ENCODE assay signal across 13 cellular contexts in the genomic region with DNA sequence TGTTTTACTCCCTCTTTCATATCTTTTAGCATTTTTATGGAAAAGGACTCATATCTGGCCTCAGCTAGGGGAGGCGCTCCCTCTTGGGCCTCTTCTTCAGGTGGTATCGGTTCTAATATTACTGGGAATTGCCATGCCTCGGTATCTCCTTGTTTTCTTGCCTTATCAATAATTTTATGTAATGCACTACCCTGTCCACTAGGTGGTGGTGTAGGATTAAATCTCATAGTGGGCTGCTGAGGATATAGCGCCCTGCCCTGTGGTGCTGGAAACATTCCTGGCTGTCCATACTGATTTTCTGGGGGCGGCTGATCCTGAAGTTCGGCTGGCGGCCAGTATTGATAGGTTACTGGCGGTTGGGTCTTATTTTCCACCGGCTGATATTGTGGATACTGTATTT. TPM values are rescaled to one million over a fixed set of nuclear protein-coding genes. Genes with fewer than 3 reads are reported as not detected.
DNase-seq lines count a peak whose midpoint lies in the region; ATAC-seq and TF ChIP-seq lines count a peak whose summit lies in the region.
"Had no signal": no experiment of that assay in that cellular context is flagged by ENCODE, and none has a peak within 500 bp of the region (broad histone marks: within the 10 kb centered on the region; RNA-seq: fewer than 3 reads in every experiment).

No MANE protein-coding gene starts in this region.

- H4K20me1 ChIP-seq in MM.1S (ENCODE audit: insufficient read depth, low read length), result no peaks in the 10 kb centered on the region

- intact Hi-C loops in uterus (cut with DNase I; ENCODE audit: low total_unique reads), result no loop called here

- no peak for ATAC-seq in GM21367 (IDR thresholded peaks at IDR 0.05; ENCODE audit: unreplicated experiment)
- ATAC-seq: activated CD8-positive, alpha-beta memory T cell treated with anti-CD3 and anti-CD28 coated beads, Interleukin-2, amount 10 ng/mL, durations not matched to agents 7 days and 5 days; lower lobe of right lung had no signal

- TF ChIP-seq CTCF in GM12872 (IDR thresholded peaks at IDR 0.05; ENCODE audit: insufficient read depth, low read depth, low read length) (peak; percentile 19; the same call in 1 of the 3 replicates), MM.1S (IDR thresholded peaks at IDR 0.05; ENCODE audit: low read length) (peak; percentile 22; the same call in 1 of the 2 replicates), choroid plexus epithelial cell (conservative IDR thresholded peaks at IDR 0.05; ENCODE audit: low read depth, low read length) (peak; percentile 19), parathyroid adenoma (IDR thresholded peaks at IDR 0.05) (peak; percentile 13), uterus (IDR thresholded peaks at IDR 0.05) (no peak)

- no peaks in the 10 kb centered on the region for H3K36me3 ChIP-seq in MM.1S (replicated peaks; ENCODE audit: insufficient read depth, low read length)
- H3K36me3 ChIP-seq in parathyroid adenoma (ENCODE audit: control insufficient read depth, insufficient read depth, low read length), result peaks cover 5% of the 10 kb centered on the region
- H3K36me3 ChIP-seq in uterus, result no peaks in the 10 kb centered on the region

- H3K9ac ChIP-seq in MM.1S (ENCODE audit: low read length) (no peak overlapping the region), parathyroid adenoma (no peak overlapping the region)

- no peaks in the 10 kb centered on the region for H3K79me2 ChIP-seq in MM.1S (ENCODE audit: low read length)
- no peaks in the 10 kb centered on the region for H3K79me2 ChIP-seq in parathyroid adenoma
- H3K79me2 ChIP-seq: hepatocyte had no signal

- H3K9me2 ChIP-seq in MM.1S (replicated peaks; ENCODE audit: insufficient read depth, low read length), result no peaks in the 10 kb centered on the region

- no peak overlapping the region for H3K4me3 ChIP-seq in MM.1S (ENCODE audit: low read length)
- H3K4me3 ChIP-seq in choroid plexus epithelial cell (ENCODE audit: low read depth, low read length), result no peak overlapping the region
- no peak overlapping the region for H3K4me3 ChIP-seq in parathyroid adenoma (ENCODE audit: low read depth, low read length)
- no peak overlapping the region for H3K4me3 ChIP-seq in uterus
- H3K4me3 ChIP-seq: hepatocyte, lower lobe of right lung, skin epidermis had no signal

- H3K27ac ChIP-seq in MM.1S (ENCODE audit: low read length) (no peak overlapping the region), parathyroid adenoma (no peak overlapping the region), uterus (no peak overlapping the region)
- H3K27ac ChIP-seq: hepatocyte, lower lobe of right lung, skin epidermis had no signal

- H3K9me3 ChIP-seq in MM.1S (replicated peaks; ENCODE audit: insufficient read depth, low read length) (no peaks in the 10 kb centered on the region), parathyroid adenoma (ENCODE audit: control insufficient read depth, low read length) (no peaks in the 10 kb centered on the region), uterus (peaks cover 5 to 86% of the 10 kb centered on the region in 2 donors)

- H3K4me2 ChIP-seq in MM.1S (ENCODE audit: low read depth, low read length) (no peak overlapping the region), parathyroid adenoma (ENCODE audit: low read length) (no peak overlapping the region)
- H3K4me2 ChIP-seq: hepatocyte had no signal

- H2AFZ ChIP-seq in MM.1S (ENCODE audit: low read length) (no peak overlapping the region), parathyroid adenoma (no peak overlapping the region)
- H2AFZ ChIP-seq: hepatocyte had no signal

- H3K4me1 ChIP-seq in MM.1S (ENCODE audit: low read length) (no peaks in the 10 kb centered on the region), parathyroid adenoma (no peaks in the 10 kb centered on the region), uterus (no peaks in the 10 kb centered on the region)
- H3K4me1 ChIP-seq: lower lobe of right lung had no signal

- DNase-seq in MM.1S (no peak), choroid plexus epithelial cell (ENCODE audit: low read depth) (no peak), uterus (no peak)
- no peak for DNase-seq in stimulated activated naive CD4-positive, alpha-beta T cell treated with Interleukin-2 at 50 U/mL for 16 hours (lab: John Stamatoyannopoulos, UW)
- DNase-seq: activated CD8-positive, alpha-beta memory T cell treated with anti-CD3 and anti-CD28 coated beads, Interleukin-2, amount 10 ng/mL, durations not matched to agents 7 days and 5 days; activated naive CD4-positive, alpha-beta T cell treated with anti-CD3 and anti-CD28 coated beads, Interleukin-2, amount 10 ng/mL, durations not matched to agents 7 days and 5 days; H7; lower lobe of right lung had no signal

- H3K27me3 ChIP-seq in MM.1S (replicated peaks; ENCODE audit: insufficient read depth, low read length), result no peaks in the 10 kb centered on the region
- no peaks in the 10 kb centered on the region for H3K27me3 ChIP-seq in parathyroid adenoma (ENCODE audit: control insufficient read depth, insufficient read depth, low read length)
- no peaks in the 10 kb centered on the region for H3K27me3 ChIP-seq in uterus
- H3K27me3 ChIP-seq: hepatocyte had no signal

- H3F3A ChIP-seq in MM.1S (ENCODE audit: insufficient read depth, low read length), result no peaks in the 10 kb centered on the region

- no peak for TF ChIP-seq POLR2A in uterus (IDR thresholded peaks at IDR 0.05)

RNA-seq across cellular contexts. Expression of a gene that starts 35.8 kb away (rescaled TPM):
- 10 to 100 TPM in 3 of 4 donors, 1 to 10 TPM in 1; 6.1 to 53.5 (median 17.2) TPM for total RNA-seq in uterus

RNA-seq across cellular contexts. Expression of a gene that starts 58.5 kb away (rescaled TPM):
- 10 to 100 TPM; 18.6 to 49.4 (median 25.1) TPM for total RNA-seq in uterus

Comparison
In these comparisons a context has a peak if more than half of its experiments do, and no peak if none do; other contexts are left out.
1. CTCF ChIP-seq: peak in GM12872 (single experiment), MM.1S (single experiment), choroid plexus epithelial cell (single experiment) and parathyroid adenoma (single experiment); none in uterus (0 of 4).